In genomic region chr13:40153516-40153915, GRCh38 we compare ENCODE assay signal across 15 cellular contexts.
DNase-seq lines count a peak whose midpoint lies in the region; ATAC-seq and TF ChIP-seq lines count a peak whose summit lies in the region.
"Had no signal": no experiment of that assay in that cellular context is flagged by ENCODE, and none has a peak within 500 bp of the region (broad histone marks: within the 10 kb centered on the region; RNA-seq: fewer than 3 reads in every experiment).

No MANE protein-coding gene starts in this region.

- no peak for TF ChIP-seq CTCF in thyroid gland (IDR thresholded peaks at IDR 0.05)

- TF ChIP-seq POLR2A in thyroid gland (IDR thresholded peaks at IDR 0.05): no peak

- ATAC-seq in left ventricle myocardium superior: peak; percentile 35
- no peak for ATAC-seq in GM18868 (IDR thresholded peaks at IDR 0.05; ENCODE audit: unreplicated experiment)

- intact Hi-C loops in left ventricle myocardium superior (cut with micrococcal nuclease): no loop called here
- intact Hi-C loops in cardiac septum (cut with DNase I): no loop called here
- intact Hi-C loops in thyroid gland (cut with DNase I): no loop called here

- H3K4me3 ChIP-seq in thyroid gland (replicated peaks in 1 of 3): no peak overlapping the region
- H3K4me3 ChIP-seq in H7 (ENCODE audit: insufficient read depth, low read depth, low read length): no peak overlapping the region

- WGBS in thyroid gland, 2 donors: 54 to 79% methylated on average over 2 of the region's 2 CpGs

- H3K27ac ChIP-seq in thyroid gland: no peak overlapping the region

- peak; percentile 44 for DNase-seq in left ventricle myocardium superior
- DNase-seq in cardiac septum (ENCODE audit: low spot score): no peak
- DNase-seq in RPMI8226: peak; percentile 76
- peak; percentile 71 for DNase-seq in dermis blood vessel endothelial cell
- DNase-seq in thyroid gland: peak; percentile 36 to 47
- DNase-seq in H7: no peak
- DNase-seq: ACHN, DND-41, MM.1S, NCI-H187 treated with DMSO at 0.1 percent for 48 hours, NCI-H2171, NCI-H446 treated with DMSO at 0.1 percent for 48 hours, NCI-H774, SHP77 had no signal

- no peaks in the 10 kb centered on the region for H3K9me3 ChIP-seq in thyroid gland

- H3K4me1 ChIP-seq in thyroid gland: peaks cover 10 to 12% of the 10 kb centered on the region in 2 donors

- no peaks in the 10 kb centered on the region for H3K27me3 ChIP-seq in thyroid gland
- no peaks in the 10 kb centered on the region for H3K27me3 ChIP-seq in H7 (ENCODE audit: control insufficient read depth, insufficient read depth, low read length)

- H3K36me3 ChIP-seq in thyroid gland: no peaks in the 10 kb centered on the region
- H3K36me3 ChIP-seq in H7 (replicated peaks; ENCODE audit: control insufficient read depth, insufficient read depth, low read length): no peaks in the 10 kb centered on the region

Comparison
In these comparisons a context has a peak if more than half of its experiments do, and no peak if none do; other contexts are left out.
1. DNase-seq: peak in left ventricle myocardium superior (single experiment), RPMI8226 (single experiment), dermis blood vessel endothelial cell (single experiment) and thyroid gland (2 of 2); none in cardiac septum (single experiment) and H7 (single experiment).